ENCODE assay signal across 8 cellular contexts in the genomic region with DNA sequence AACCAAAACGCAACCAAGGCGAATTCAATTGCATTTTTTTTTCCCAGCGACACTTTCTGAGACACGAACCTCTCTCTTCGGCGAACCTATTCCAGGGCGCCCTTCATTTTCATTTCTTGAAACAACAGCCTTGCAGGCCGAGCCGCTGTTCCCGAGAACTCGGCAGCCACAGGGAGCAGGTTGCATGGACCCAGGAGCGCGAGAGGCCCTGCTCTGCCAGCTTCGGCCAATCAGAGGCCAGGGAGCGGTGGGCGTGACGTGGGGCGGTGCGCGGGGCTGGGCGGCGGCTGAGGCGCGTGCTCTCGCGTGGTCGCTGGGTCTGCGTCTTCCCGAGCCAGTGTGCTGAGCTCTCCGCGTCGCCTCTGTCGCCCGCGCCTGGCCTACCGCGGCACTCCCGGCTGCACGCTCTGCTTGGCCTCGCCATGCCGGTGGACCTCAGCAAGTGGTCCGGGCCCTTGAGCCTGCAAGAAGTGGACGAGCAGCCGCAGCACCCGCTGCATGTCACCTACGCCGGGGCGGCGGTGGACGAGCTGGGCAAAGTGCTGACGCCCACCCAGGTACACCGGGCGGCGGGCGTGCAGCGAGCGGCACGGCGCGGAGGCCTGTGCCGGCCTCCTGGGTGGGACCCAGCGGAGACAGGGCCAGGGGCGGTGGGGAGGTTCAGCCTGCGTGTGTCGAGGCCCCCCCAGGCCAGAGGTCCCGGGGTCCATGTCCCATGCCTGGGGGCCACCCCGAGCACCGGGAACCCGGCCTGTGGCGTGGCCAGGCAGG. TPM values are rescaled to one million over a fixed set of nuclear protein-coding genes. Genes with fewer than 3 reads are reported as not detected.
DNase-seq lines count a peak whose midpoint lies in the region; ATAC-seq and TF ChIP-seq lines count a peak whose summit lies in the region.

A gene (plus strand): TSS at position 337 of the 771 bp plus-strand sequence. CDS start 86 bp downstream, at position 423.

- H3K79me2 ChIP-seq in trophoblast cell (ENCODE audit: control insufficient read depth, insufficient read depth, low read length, poor library complexity): peaks cover 9% of the 10 kb centered on the region

- H4K12ac ChIP-seq in trophoblast cell (ENCODE audit: low read depth, low read length): peak within 1 kb of the TSS; percentile 68

- no peak within 1 kb of the TSS for H2BK5ac ChIP-seq in trophoblast cell (ENCODE audit: low read depth, low read length, poor library complexity)

- H3K4me1 ChIP-seq in adipocyte (ENCODE audit: control insufficient read depth, insufficient read depth, low read length) (peaks cover 16% of the 10 kb centered on the region), cardiac muscle cell (ENCODE audit: low read depth) (no peaks in the 10 kb centered on the region), trophoblast cell (ENCODE audit: control insufficient read depth in 1 of 2, insufficient read depth in 2 of 2, low read length in 2 of 2) (peaks cover 7 to 11% of the 10 kb centered on the region in 2 experiments), tibial nerve (peaks cover 0 to 68% (median 25%) of the 10 kb centered on the region in 4 donors)

- no peak for TF ChIP-seq CTCF in GM12865 (IDR thresholded peaks at IDR 0.05; ENCODE audit: insufficient read depth, low read depth, low read length, missing control alignments)
- TF ChIP-seq CTCF in cardiac muscle cell (IDR thresholded peaks at IDR 0.05; ENCODE audit: low read depth, low read length): no peak
- peak in 1 of 5 experiments; percentile 43 for TF ChIP-seq CTCF in tibial nerve (IDR thresholded peaks at IDR 0.05)

- peak within 1 kb of the TSS; percentile 64 for H4K91ac ChIP-seq in trophoblast cell (ENCODE audit: low read depth, low read length)

- H3K79me1 ChIP-seq in trophoblast cell (ENCODE audit: low read length): peaks cover 6% of the 10 kb centered on the region

- H3K27ac ChIP-seq in cardiac muscle cell: peak within 1 kb of the TSS; percentile 60
- H3K27ac ChIP-seq in trophoblast cell (ENCODE audit: low read depth, low read length): peak within 1 kb of the TSS; percentile 33
- H3K27ac ChIP-seq in tibial nerve: peak within 1 kb of the TSS; percentile 87 to 99 (median 94)

- H3K14ac ChIP-seq in trophoblast cell (ENCODE audit: low read length): peak within 1 kb of the TSS; percentile 71

- TF ChIP-seq EP300 in tibial nerve (IDR thresholded peaks at IDR 0.05): peak; percentile 72 to 98

- TF ChIP-seq POLR2A in tibial nerve (IDR thresholded peaks at IDR 0.05): peak; percentile 95 to 96

- peak within 1 kb of the TSS; percentile 95 for H2AFZ ChIP-seq in trophoblast cell (ENCODE audit: insufficient read depth, low read length, poor library complexity)

- peak within 1 kb of the TSS; percentile 80 for H3K4me2 ChIP-seq in trophoblast cell (ENCODE audit: low read length)

- no CpG with 5 or more reads among the region's 70 CpGs for WGBS in trophoblast cell (ENCODE audit: extremely low coverage, insufficient coverage, insufficient read length)
- 1% methylated on average over 11 to 58 of the region's 70 CpGs for WGBS in tibial nerve, 2 donors

- no peak within 1 kb of the TSS for H3K23ac ChIP-seq in trophoblast cell (ENCODE audit: low read length)

- peak; percentile 96 for DNase-seq in GM12865 (ENCODE audit: low read depth)
- peak; percentile 94 to 96 (median 96) for DNase-seq in NCI-H1417 (lab: John Stamatoyannopoulos, UW)
- DNase-seq in T follicular helper cell (ENCODE audit: low read depth): peak; percentile 88
- DNase-seq in adipocyte (ENCODE audit: low read depth): peak; percentile 98
- peak; percentile 92 to 95 for DNase-seq in cardiac muscle cell (ENCODE audit: low read depth in 1 of 2, low spot score in 1 of 2)
- peak; percentile 92 to 94 for DNase-seq in trophoblast cell
- peak; percentile 94 for DNase-seq in tibial nerve (ENCODE audit: low spot score in 2 of 2)

- peak within 1 kb of the TSS; percentile 89 for H3K4ac ChIP-seq in trophoblast cell (ENCODE audit: low read depth, low read length)

- H2BK12ac ChIP-seq in trophoblast cell (ENCODE audit: low read length): no peak within 1 kb of the TSS

- H4K8ac ChIP-seq in trophoblast cell (ENCODE audit: low read depth, low read length): peak within 1 kb of the TSS; percentile 83

- ATAC-seq in HG02642 (IDR thresholded peaks at IDR 0.05; ENCODE audit: poor library complexity, unreplicated experiment): peak; percentile 97

- peak within 1 kb of the TSS; percentile 28 for H2AK5ac ChIP-seq in trophoblast cell (ENCODE audit: low read length)

- no peak within 1 kb of the TSS for H2BK120ac ChIP-seq in trophoblast cell (ENCODE audit: insufficient read depth, low read length, poor library complexity)

- H3K36me3 ChIP-seq in adipocyte (ENCODE audit: control insufficient read depth, insufficient read depth, low read length, severe bottlenecking): peaks cover 28% of the 10 kb centered on the region
- H3K36me3 ChIP-seq in cardiac muscle cell: peaks cover 18% of the 10 kb centered on the region
- peaks cover 7 to 16% of the 10 kb centered on the region in 2 experiments for H3K36me3 ChIP-seq in trophoblast cell (ENCODE audit: control insufficient read depth in 1 of 2, insufficient read depth in 2 of 2, low read length in 2 of 2)
- peaks cover 0 to 33% (median 2%) of the 10 kb centered on the region in 3 donors for H3K36me3 ChIP-seq in tibial nerve

- peak within 1 kb of the TSS; percentile 85 for H3K18ac ChIP-seq in trophoblast cell (ENCODE audit: low read length)

- peak within 1 kb of the TSS; percentile 96 for H3K9ac ChIP-seq in adipocyte (ENCODE audit: low read length)
- H3K9ac ChIP-seq in trophoblast cell (ENCODE audit: low read length): peak within 1 kb of the TSS; percentile 94

- H3K9me3 ChIP-seq in adipocyte (ENCODE audit: control insufficient read depth, low read length) (no peaks in the 10 kb centered on the region), cardiac muscle cell (ENCODE audit: low read depth) (no peaks in the 10 kb centered on the region), trophoblast cell (ENCODE audit: insufficient read depth, low read depth, low read length) (no peaks in the 10 kb centered on the region), tibial nerve (no peaks in the 10 kb centered on the region)

- no peaks in the 10 kb centered on the region for H3K27me3 ChIP-seq in adipocyte (replicated peaks; ENCODE audit: control insufficient read depth, insufficient read depth, low read length)
- no peaks in the 10 kb centered on the region for H3K27me3 ChIP-seq in cardiac muscle cell
- no peaks in the 10 kb centered on the region for H3K27me3 ChIP-seq in trophoblast cell (ENCODE audit: insufficient read depth, low read length)
- H3K27me3 ChIP-seq in tibial nerve: no peaks in the 10 kb centered on the region

- peak within 1 kb of the TSS; percentile 88 for H3K4me3 ChIP-seq in GM12865 (ENCODE audit: low read depth, low read length)
- peak within 1 kb of the TSS; percentile 85 for H3K4me3 ChIP-seq in adipocyte (ENCODE audit: low read length)
- H3K4me3 ChIP-seq in cardiac muscle cell: peak within 1 kb of the TSS; percentile 50
- H3K4me3 ChIP-seq in trophoblast cell (ENCODE audit: low read depth, low read length): peak within 1 kb of the TSS; percentile 97
- peak within 1 kb of the TSS; percentile 75 to 99 (median 92) for H3K4me3 ChIP-seq in tibial nerve

RNA-seq across cellular contexts. Expression of the gene that starts here (rescaled TPM):
- 404 and 408 TPM in 2 replicates for total RNA-seq in cardiac muscle cell
- polyA plus RNA-seq in cardiac muscle cell: 468 and 511 TPM in 2 replicates
- polyA plus RNA-seq in trophoblast cell (2013): 159 and 166 TPM in 2 replicates
- total RNA-seq in tibial nerve: 100 to 1,000 TPM; 380 to 704 (median 496) TPM

Comparison
In these comparisons a context has a peak if more than half of its experiments do, and no peak if none do; other contexts are left out.
1. Peak in every context shown above with its lines: DNase-seq, ATAC-seq, H3K4me3 ChIP-seq and H3K27ac ChIP-seq.
2. H3K27ac ChIP-seq: peak in every context shown above with its lines; median percentile 94 in tibial nerve; 60 in cardiac muscle cell; 33 in trophoblast cell.